In genomic region chr12:11840350-11840749, GRCh38 we compare ENCODE assay signal across 11 cellular contexts.
DNase-seq lines count a peak whose midpoint lies in the region; ATAC-seq and TF ChIP-seq lines count a peak whose summit lies in the region.
"Had no signal": no experiment of that assay in that cellular context is flagged by ENCODE, and none has a peak within 500 bp of the region (broad histone marks: within the 10 kb centered on the region; RNA-seq: fewer than 3 reads in every experiment).

No MANE protein-coding gene starts in this region.

- peaks cover 7% of the 10 kb centered on the region for H3K4me1 Mint-ChIP-seq in activated CD8-positive, alpha-beta T cell treated with anti-CD3 and anti-CD28 coated beads, Interleukin-2, amount 10 ng/mL, durations not matched to agents 7 days and 5 days (ENCODE audit: low read depth)

- peaks cover 7% of the 10 kb centered on the region for H3K36me3 ChIP-seq in right atrium auricular region
- no peaks in the 10 kb centered on the region for H3K36me3 ChIP-seq in mucosa of descending colon (ENCODE audit: low read depth)

- peaks cover 0 to 35% of the 10 kb centered on the region in 2 donors for H3K4me1 ChIP-seq in right atrium auricular region
- peaks cover 32% of the 10 kb centered on the region for H3K4me1 ChIP-seq in mucosa of descending colon (ENCODE audit: low read depth)

- no peaks in the 10 kb centered on the region for H3K9me3 Mint-ChIP-seq in activated CD8-positive, alpha-beta T cell treated with anti-CD3 and anti-CD28 coated beads, Interleukin-2, amount 10 ng/mL, durations not matched to agents 7 days and 5 days (ENCODE audit: insufficient read depth)
- H3K9me3 Mint-ChIP-seq: T-helper 1 cell treated with Interleukin-12 subunit alpha and Interleukin-12 subunit beta and Interleukin-4 antibody, amounts not matched to agents 30 μg/mL and 1 μg/mL, for 36 hours had no signal

- H3K4me3 Mint-ChIP-seq in activated CD8-positive, alpha-beta T cell treated with anti-CD3 and anti-CD28 coated beads, Interleukin-2, amount 10 ng/mL, durations not matched to agents 7 days and 5 days, result no peak overlapping the region
- H3K4me3 Mint-ChIP-seq: T-helper 1 cell treated with Interleukin-12 subunit alpha and Interleukin-12 subunit beta and Interleukin-4 antibody, amounts not matched to agents 30 μg/mL and 1 μg/mL, for 36 hours had no signal

- no peak overlapping the region for H3K4me3 ChIP-seq in right atrium auricular region
- H3K4me3 ChIP-seq in mucosa of descending colon, result no peak overlapping the region
- H3K4me3 ChIP-seq: thoracic aorta had no signal

- TF ChIP-seq CTCF in right atrium auricular region (IDR thresholded peaks at IDR 0.05) (no peak), mucosa of descending colon (IDR thresholded peaks at IDR 0.05) (no peak)

- DNase-seq in left ventricle myocardium superior (no peak), right atrium auricular region (ENCODE audit: low spot score) (no peak), SHP77 treated with DMSO at 0.1 percent for 48 hours (lab: John Stamatoyannopoulos, UW) (peak; percentile 3), mucosa of descending colon (peak in 1 of 3 donors; percentile 69), HuH-7 (ENCODE audit: low spot score) (no peak), activated gamma-delta T cell (lab: John Stamatoyannopoulos, UW) (no peak)
- DNase-seq in activated CD8-positive, alpha-beta T cell treated with anti-CD3 and anti-CD28 coated beads, Interleukin-2, amount 10 ng/mL, durations not matched to agents 7 days and 5 days, result no peak
- DNase-seq: NCI-H1048 had no signal

- CTCF ChIA-PET in activated CD8-positive, alpha-beta T cell treated with anti-CD3 and anti-CD28 coated beads, Interleukin-2, amount 10 ng/mL, durations not matched to agents 7 days and 5 days (lab: Charles Lee), result no interaction called here

- POLR2A ChIA-PET in activated CD8-positive, alpha-beta T cell treated with anti-CD3 and anti-CD28 coated beads, Interleukin-2, amount 10 ng/mL, durations not matched to agents 7 days and 5 days (lab: Charles Lee), result no interaction called here

- H3K9me3 ChIP-seq in right atrium auricular region, result no peaks in the 10 kb centered on the region
- H3K9me3 ChIP-seq in mucosa of descending colon, result no peaks in the 10 kb centered on the region
- H3K9me3 ChIP-seq: thoracic aorta had no signal

- ATAC-seq in left ventricle myocardium superior (peak; percentile 6), mucosa of descending colon (peak; percentile 83), HG03521 (IDR thresholded peaks at IDR 0.05; ENCODE audit: unreplicated experiment) (no peak)
- ATAC-seq in activated CD8-positive, alpha-beta T cell treated with anti-CD3 and anti-CD28 coated beads, Interleukin-2, amount 10 ng/mL, durations not matched to agents 7 days and 5 days, result no peak

- H3K27ac ChIP-seq in right atrium auricular region, result peak overlapping the region in 1 of 2 donors; percentile 71

- intact Hi-C loops in left ventricle myocardium superior (cut with micrococcal nuclease), result no loop called here
- intact Hi-C loops in mucosa of descending colon (cut with DNase I, micrococcal nuclease), result no loop called here

- H3K27ac Mint-ChIP-seq in activated CD8-positive, alpha-beta T cell treated with anti-CD3 and anti-CD28 coated beads, Interleukin-2, amount 10 ng/mL, durations not matched to agents 7 days and 5 days, result no peak overlapping the region
- H3K27ac Mint-ChIP-seq: T-helper 1 cell treated with Interleukin-12 subunit alpha and Interleukin-12 subunit beta and Interleukin-4 antibody, amounts not matched to agents 30 μg/mL and 1 μg/mL, for 36 hours had no signal

- no peaks in the 10 kb centered on the region for H3K27me3 ChIP-seq in right atrium auricular region

- H3K36me3 Mint-ChIP-seq in activated CD8-positive, alpha-beta T cell treated with anti-CD3 and anti-CD28 coated beads, Interleukin-2, amount 10 ng/mL, durations not matched to agents 7 days and 5 days (ENCODE audit: low read depth), result peaks cover 36% of the 10 kb centered on the region

- no peaks in the 10 kb centered on the region for H3K27me3 Mint-ChIP-seq in activated CD8-positive, alpha-beta T cell treated with anti-CD3 and anti-CD28 coated beads, Interleukin-2, amount 10 ng/mL, durations not matched to agents 7 days and 5 days (ENCODE audit: low read depth)

Comparison
In these comparisons a context has a peak if more than half of its experiments do, and no peak if none do; other contexts are left out.
1. ATAC-seq: peak in left ventricle myocardium superior (single experiment) and mucosa of descending colon (single experiment); none in activated CD8-positive, alpha-beta T cell treated with anti-CD3 and anti-CD28 coated beads, Interleukin-2, amount 10 ng/mL, durations not matched to agents 7 days and 5 days (single experiment) and HG03521 (single experiment).